9 cellular contexts compared by ENCODE assay signal in the genomic region with DNA sequence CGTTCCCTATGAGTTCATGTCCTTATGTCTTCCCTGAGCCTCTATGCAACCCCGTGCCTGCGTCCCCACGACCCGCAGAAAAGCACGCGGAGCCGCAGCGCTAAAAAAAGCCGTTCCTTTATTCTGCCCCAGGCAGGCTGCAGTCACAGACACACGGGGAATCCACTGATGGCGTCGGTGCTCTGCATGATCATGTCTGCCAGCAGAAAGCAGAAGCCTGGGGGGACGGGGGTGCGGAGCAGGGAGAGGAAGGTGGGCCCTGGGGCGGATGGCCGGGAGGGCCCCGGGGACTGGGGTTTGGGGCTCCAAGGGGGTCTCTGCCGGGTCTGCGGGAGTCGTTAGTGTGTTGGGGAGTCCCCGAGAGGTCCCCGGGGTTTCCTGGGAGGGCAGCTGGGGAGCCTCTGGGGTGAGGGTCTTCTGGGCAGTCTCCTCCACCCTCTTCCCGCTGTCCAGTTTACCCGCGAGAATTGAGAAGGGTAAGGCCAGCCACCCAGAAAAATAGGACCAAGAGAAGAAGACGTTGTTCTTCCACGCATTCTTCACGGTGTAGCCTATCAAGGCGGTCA. TPM values are rescaled to one million over a fixed set of nuclear protein-coding genes. Genes with fewer than 3 reads are reported as not detected.
A peak's percentile ranks its signal among the peaks of the same experiment; 100 is the strongest.
DNase-seq lines count a peak whose midpoint lies in the region; ATAC-seq and TF ChIP-seq lines count a peak whose summit lies in the region.
"Had no signal": no experiment of that assay in that cellular context is flagged by ENCODE, and none has a peak within 500 bp of the region (broad histone marks: within the 10 kb centered on the region; RNA-seq: fewer than 3 reads in every experiment).

No MANE protein-coding gene starts in this region.

- peak overlapping the region; percentile 85 for H3K4me3 ChIP-seq in astrocyte of the spinal cord (ENCODE audit: low read depth, low read length)

- intact Hi-C loops in left colon (cut with DNase I, micrococcal nuclease) = no loop called here

- no peaks in the 10 kb centered on the region for H3K9me3 Mint-ChIP-seq in stimulated activated naive CD8-positive, alpha-beta T cell treated with anti-CD3 and anti-CD28 coated beads, Interleukin-15, amount 100 ng/mL, for 72 hours

- no peaks in the 10 kb centered on the region for H3K27me3 Mint-ChIP-seq in stimulated activated naive CD8-positive, alpha-beta T cell treated with anti-CD3 and anti-CD28 coated beads, Interleukin-15, amount 100 ng/mL, for 72 hours

- in situ Hi-C loops in astrocyte of the spinal cord (cut with HindIII; ENCODE audit: low sequenced_read_pairs) = no loop called here

- ATAC-seq in GM21576 (IDR thresholded peaks at IDR 0.05; ENCODE audit: unreplicated experiment) (peak; percentile 16), left colon (no peak), HG03139 (IDR thresholded peaks at IDR 0.05; ENCODE audit: unreplicated experiment) (no peak)
- ATAC-seq in stimulated activated naive CD8-positive, alpha-beta T cell treated with anti-CD3 and anti-CD28 coated beads, Interleukin-15, amount 100 ng/mL, for 72 hours = peak; percentile 19

- DNase-seq in OCI-M1 (lab: John Stamatoyannopoulos, UW) = peak; percentile 75
- DNase-seq in astrocyte of the spinal cord (ENCODE audit: low read depth, low spot score) = no peak
- DNase-seq in left colon = peak; percentile 59 to 64
- no peak for DNase-seq in stimulated activated naive CD8-positive, alpha-beta T cell treated with anti-CD3 and anti-CD28 coated beads, Interleukin-15, amount 100 ng/mL, for 72 hours
- DNase-seq in EL = no peak

- peak overlapping the region; percentile 97 to 98 for H3K27ac Mint-ChIP-seq in stimulated activated naive CD8-positive, alpha-beta T cell treated with anti-CD3 and anti-CD28 coated beads, Interleukin-15, amount 100 ng/mL, for 72 hours

- peak overlapping the region; percentile 97 to 100 for H3K4me3 Mint-ChIP-seq in stimulated activated naive CD8-positive, alpha-beta T cell treated with anti-CD3 and anti-CD28 coated beads, Interleukin-15, amount 100 ng/mL, for 72 hours

- H3K4me1 Mint-ChIP-seq in stimulated activated naive CD8-positive, alpha-beta T cell treated with anti-CD3 and anti-CD28 coated beads, Interleukin-15, amount 100 ng/mL, for 72 hours = peaks cover 68% of the 10 kb centered on the region

- peak overlapping the region; percentile 99 for H3K27ac ChIP-seq in 22Rv1

- no peak for TF ChIP-seq CTCF in 22Rv1 (IDR thresholded peaks at IDR 0.05)
- TF ChIP-seq CTCF in astrocyte of the spinal cord (IDR thresholded peaks at IDR 0.05; ENCODE audit: low read depth, low read length) = no peak

RNA-seq across cellular contexts. Expression of gene ETFB, which starts 0.9 kb away (rescaled TPM):
- total RNA-seq in left colon = 100 to 1,000 TPM; 147 to 198 TPM

RNA-seq across cellular contexts. Expression of gene CLDND2, which starts 1.7 kb away (rescaled TPM):
- 1 to 10 TPM; 1.7 to 1.8 TPM for total RNA-seq in left colon
- total RNA-seq: lung microvascular endothelial cell had no signal

RNA-seq across cellular contexts. Expression of gene NKG7, which starts 5.4 kb away (rescaled TPM):
- total RNA-seq in left colon = 1 to 10 TPM; 1.5 to 5.0 TPM
- total RNA-seq: lung microvascular endothelial cell had no signal

RNA-seq across cellular contexts. Expression of gene LIM2, which starts 20.7 kb away (rescaled TPM):
- total RNA-seq in left colon = not detected
- total RNA-seq: lung microvascular endothelial cell had no signal

RNA-seq across cellular contexts. Expression of gene C19orf84, which starts 23.3 kb away (rescaled TPM):
- not detected for total RNA-seq in left colon
- total RNA-seq: lung microvascular endothelial cell had no signal

Comparison
In these comparisons a context has a peak if more than half of its experiments do, and no peak if none do; other contexts are left out.
1. ATAC-seq: peak in GM21576 (single experiment) and stimulated activated naive CD8-positive, alpha-beta T cell treated with anti-CD3 and anti-CD28 coated beads, Interleukin-15, amount 100 ng/mL, for 72 hours (single experiment); none in left colon (single experiment) and HG03139 (single experiment).
2. DNase-seq: peak in OCI-M1 (single experiment) and left colon (2 of 2); none in astrocyte of the spinal cord (single experiment), stimulated activated naive CD8-positive, alpha-beta T cell treated with anti-CD3 and anti-CD28 coated beads, Interleukin-15, amount 100 ng/mL, for 72 hours (0 of 2) and EL (single experiment).